In the genomic region with DNA sequence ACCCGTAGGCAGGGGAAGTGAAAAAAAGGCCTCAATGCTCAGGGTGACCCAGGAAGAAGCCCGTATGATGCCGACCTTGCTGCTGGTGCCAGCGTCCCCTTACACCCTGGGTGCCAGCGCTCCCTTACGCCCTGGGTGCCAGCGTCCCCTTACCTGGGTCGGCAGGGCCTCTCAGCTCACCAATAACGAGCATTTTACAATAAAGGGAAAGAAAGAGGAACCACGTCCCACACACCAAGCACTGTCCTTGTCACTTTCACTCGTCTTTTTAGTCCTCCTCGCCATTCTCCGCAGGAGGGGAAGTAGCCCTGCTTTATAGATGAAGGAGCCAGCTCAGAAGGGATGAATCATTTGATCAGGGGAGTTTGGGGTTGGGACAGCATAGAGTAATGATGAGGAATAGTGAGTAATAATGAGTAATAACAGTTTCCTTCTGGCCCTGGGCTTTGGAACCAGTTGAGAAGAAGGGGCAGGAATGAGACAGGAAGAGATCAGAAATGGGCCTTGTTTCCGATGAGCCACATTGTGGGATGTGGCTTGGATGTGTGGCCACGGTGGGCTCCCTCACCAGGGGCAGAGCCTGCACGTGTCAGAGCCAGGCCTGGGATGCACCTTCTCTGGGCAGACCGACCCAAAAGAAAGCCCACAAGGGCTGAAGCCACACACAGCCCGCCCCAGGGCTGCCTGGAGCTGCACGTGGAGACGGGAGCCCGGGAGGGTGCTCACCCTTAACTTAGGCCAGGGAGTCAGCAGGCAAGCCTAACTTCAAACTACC, we compare ENCODE assay signal across 9 cellular contexts.
DNase-seq lines count a peak whose midpoint lies in the region; ATAC-seq, FAIRE-seq and TF ChIP-seq lines count a peak whose summit lies in the region.
"Had no signal": no experiment of that assay in that cellular context is flagged by ENCODE, and none has a peak within 500 bp of the region (broad histone marks: within the 10 kb centered on the region; RNA-seq: fewer than 3 reads in every experiment).

No MANE protein-coding gene starts in this region.

- H3K4me1 ChIP-seq in RWPE2 (ENCODE audit: insufficient read depth, poor library complexity, severe bottlenecking) (peaks cover 33% of the 10 kb centered on the region), small intestine (ENCODE audit: control insufficient read depth in 2 of 2, insufficient read depth in 1 of 2, low read depth in 1 of 2, low read length in 1 of 2) (peaks cover 0 to 10% of the 10 kb centered on the region in 2 donors)

- DNase-seq in H4 (ENCODE audit: low spot score) (peak; percentile 29), RWPE2 (ENCODE audit: low spot score) (no peak), dermis microvascular lymphatic vessel endothelial cell (ENCODE audit: low read depth in 2 of 2) (peak; percentile 17 to 94), NK-92 (lab: John Stamatoyannopoulos, UW; ENCODE audit: unreplicated experiment) (no peak), small intestine (no peak)
- peak; percentile 53 to 55 for DNase-seq in stimulated activated CD4-positive, alpha-beta T cell treated with anti-CD3 and anti-CD28 coated beads, Interleukin-2, amount 100 ng/mL, for 24 hours
- DNase-seq: left cardiac atrium had no signal

- H3K27me3 ChIP-seq in RWPE2 (ENCODE audit: insufficient read depth, poor library complexity, severe bottlenecking) (no peaks in the 10 kb centered on the region), small intestine (ENCODE audit: control insufficient read depth in 2 of 2, insufficient read depth in 2 of 2, low read length in 2 of 2) (no peaks in the 10 kb centered on the region)

- peak; percentile 94 for ATAC-seq in RWPE2 (ENCODE audit: low read depth)
- no peak for ATAC-seq in GM18520 (IDR thresholded peaks at IDR 0.05; ENCODE audit: unreplicated experiment)
- ATAC-seq in GM19467 (IDR thresholded peaks at IDR 0.05; ENCODE audit: unreplicated experiment) = no peak

- H3K27ac ChIP-seq in RWPE2 (ENCODE audit: poor library complexity, severe bottlenecking) (peak overlapping the region; percentile 88), small intestine (ENCODE audit: low read depth in 1 of 2, low read length in 1 of 2) (peak overlapping the region in 1 of 2 donors; percentile 61)

- H3K4me3 ChIP-seq in RWPE2 (ENCODE audit: severe bottlenecking) (no peak overlapping the region), small intestine (ENCODE audit: low read depth in 1 of 2, low read length in 2 of 2) (no peak overlapping the region)

- H3K36me3 ChIP-seq in RWPE2 (ENCODE audit: low read depth) = no peaks in the 10 kb centered on the region
- H3K36me3 ChIP-seq in small intestine (ENCODE audit: control insufficient read depth in 2 of 2, insufficient read depth in 2 of 2, low read length in 2 of 2) = peaks cover 0 to 5% of the 10 kb centered on the region in 2 donors

- no peak for TF ChIP-seq CTCF in RWPE2 (IDR thresholded peaks at IDR 0.05; ENCODE audit: poor library complexity, severe bottlenecking)

- WGBS in small intestine, 3 donors = 81 to 86% (median 82%) methylated on average over 21 of the region's 21 CpGs

- no peaks in the 10 kb centered on the region for H3K9me3 ChIP-seq in RWPE2 (ENCODE audit: severe bottlenecking)
- no peaks in the 10 kb centered on the region for H3K9me3 ChIP-seq in small intestine (ENCODE audit: control insufficient read depth, low read depth)

- no peak for FAIRE-seq in small intestine (lab: Jason Lieb, UNC)

Comparison
In these comparisons a context has a peak if more than half of its experiments do, and no peak if none do; other contexts are left out.
1. DNase-seq: peak in H4 (single experiment), dermis microvascular lymphatic vessel endothelial cell (2 of 2) and stimulated activated CD4-positive, alpha-beta T cell treated with anti-CD3 and anti-CD28 coated beads, Interleukin-2, amount 100 ng/mL, for 24 hours (2 of 2); none in RWPE2 (single experiment), NK-92 (single experiment) and small intestine (single experiment).